9 cellular contexts compared by ENCODE assay signal in the genomic region with DNA sequence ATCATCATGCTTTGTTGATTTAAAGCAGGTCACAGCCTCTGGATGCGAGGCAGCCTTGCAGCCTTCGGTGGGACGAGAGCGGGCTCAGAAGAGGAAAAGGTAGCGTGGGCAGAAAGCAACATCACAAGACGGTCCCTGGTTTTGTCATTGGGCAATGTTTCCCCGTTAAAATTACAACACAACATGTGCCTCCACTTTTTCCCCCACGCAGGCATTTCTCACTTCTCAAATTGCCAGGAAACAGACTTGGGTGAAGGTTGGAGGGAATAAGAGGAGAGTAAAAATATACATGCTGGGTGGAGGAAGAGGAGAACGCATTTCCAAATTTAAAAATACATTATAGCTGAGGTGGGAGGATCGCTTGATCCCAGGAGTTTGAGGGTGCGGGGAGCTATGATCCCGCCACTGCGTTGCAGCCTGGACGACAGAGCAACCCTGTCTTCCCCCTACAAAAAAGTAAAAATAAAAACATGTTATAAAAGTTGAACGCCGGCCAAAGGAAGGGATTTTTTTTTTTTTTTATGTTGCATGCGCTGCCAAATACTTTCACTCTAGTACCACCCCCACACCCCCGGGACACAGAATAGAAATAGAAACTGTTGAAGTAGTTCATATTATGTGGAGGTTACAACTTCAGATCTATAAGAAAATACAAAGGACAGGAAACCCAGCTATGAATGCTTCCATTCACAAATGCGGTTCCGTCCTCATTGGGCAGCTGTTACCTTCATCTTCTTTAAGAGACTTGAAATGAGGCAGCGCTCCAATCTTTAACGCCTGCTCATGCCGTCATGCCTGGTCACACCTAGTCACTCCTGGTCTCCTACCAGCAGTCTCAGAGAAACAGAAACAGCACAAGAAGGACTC. TPM values are rescaled to one million over a fixed set of nuclear protein-coding genes. Genes with fewer than 3 reads are reported as not detected.
DNase-seq lines count a peak whose midpoint lies in the region; ATAC-seq, FAIRE-seq and TF ChIP-seq lines count a peak whose summit lies in the region.
"Had no signal": no experiment of that assay in that cellular context is flagged by ENCODE, and none has a peak within 500 bp of the region (broad histone marks: within the 10 kb centered on the region; RNA-seq: fewer than 3 reads in every experiment).

No MANE protein-coding gene starts in this region.

- peak overlapping the region; percentile 61 for H3K27ac Mint-ChIP-seq in neural crest cell (ENCODE audit: unreplicated experiment)

- no peak overlapping the region for H2BK5ac ChIP-seq in neuronal stem cell (ENCODE audit: low read length)

- no peak overlapping the region for H2BK12ac ChIP-seq in neuronal stem cell (ENCODE audit: low read length)

- H3K27ac ChIP-seq in endothelial cell of umbilical vein (ENCODE audit: insufficient read depth, low read depth, low read length) (no peak overlapping the region), neuronal stem cell (replicated peaks; ENCODE audit: low read length) (no peak overlapping the region)

- H3K9ac ChIP-seq in endothelial cell of umbilical vein (replicated peaks; ENCODE audit: extremely low read depth, insufficient read depth, low read length): no peak overlapping the region
- H3K9ac ChIP-seq in neuronal stem cell (ENCODE audit: low read depth, low read length, poor library complexity): no peak overlapping the region

- H3K27me3 ChIP-seq in GM06990 (replicated peaks; ENCODE audit: control insufficient read depth, insufficient read depth, low read length) (peaks cover 2% of the 10 kb centered on the region), endothelial cell of umbilical vein (ENCODE audit: control insufficient read depth in 2 of 2, insufficient read depth in 2 of 2, low read length in 2 of 2) (no peaks in the 10 kb centered on the region), neuronal stem cell (ENCODE audit: control insufficient read depth in 3 of 3, insufficient read depth in 3 of 3, low read depth in 1 of 3, low read length in 3 of 3) (no peaks in the 10 kb centered on the region)

- WGBS in neuronal stem cell (ENCODE audit: extremely low coverage in 2 of 2, insufficient read length in 2 of 2, insufficient replicate concordance in 1 of 2), 2 donors: no CpG with 5 or more reads among the region's 23 CpGs

- TF ChIP-seq CTCF in GM06990 (IDR thresholded peaks at IDR 0.05; ENCODE audit: insufficient read depth, low read length, poor library complexity, severe bottlenecking) (no peak), endothelial cell of umbilical vein (IDR thresholded peaks at IDR 0.05; ENCODE audit: extremely low read depth in 1 of 2, insufficient read depth in 1 of 2, low read depth in 1 of 2, low read length in 2 of 2) (no peak), neural crest cell (conservative IDR thresholded peaks at IDR 0.05) (no peak)

- H4K8ac ChIP-seq in neuronal stem cell (ENCODE audit: low read depth, low read length): no peak overlapping the region

- H3K18ac ChIP-seq in neuronal stem cell (ENCODE audit: low read length): no peak overlapping the region

- no peak for ATAC-seq in HG02885 (IDR thresholded peaks at IDR 0.05; ENCODE audit: poor library complexity, unreplicated experiment)

- H3K4me3 ChIP-seq in GM06990 (replicated peaks; ENCODE audit: low read depth, low read length): 0 out of 2 replicates have a peak overlapping the region, but pooled peaks have one; percentile 2
- no peak overlapping the region for H3K4me3 ChIP-seq in endothelial cell of umbilical vein (replicated peaks in 1 of 3; ENCODE audit: insufficient read depth in 1 of 3, low read depth in 1 of 3, low read length in 3 of 3)
- no peak overlapping the region for H3K4me3 ChIP-seq in neuronal stem cell (ENCODE audit: low read length in 2 of 2)

- no peaks in the 10 kb centered on the region for H4K20me1 ChIP-seq in endothelial cell of umbilical vein (replicated peaks; ENCODE audit: control insufficient read depth, extremely low read depth, insufficient read depth, low read length)

- H3K23ac ChIP-seq in neuronal stem cell (ENCODE audit: low read depth, low read length, poor library complexity): no peak overlapping the region

- dilution Hi-C loops in endothelial cell of umbilical vein (cut with MboI; ENCODE audit: extremely low pct_ligation_motif_present, low sequenced_read_pairs): no loop called here

- H3K4ac ChIP-seq in neuronal stem cell (ENCODE audit: low read length): no peak overlapping the region

- H3K36me3 Mint-ChIP-seq in neural crest cell (ENCODE audit: low read depth): no peaks in the 10 kb centered on the region

- H2AK5ac ChIP-seq in neuronal stem cell (ENCODE audit: low read depth, low read length): no peak overlapping the region

- peaks cover 14% of the 10 kb centered on the region for H3K4me1 ChIP-seq in endothelial cell of umbilical vein (ENCODE audit: control insufficient read depth, extremely low read depth, insufficient read depth, low read length)
- H3K4me1 ChIP-seq in neuronal stem cell (ENCODE audit: control insufficient read depth in 2 of 2, insufficient read depth in 1 of 2, low read depth in 1 of 2, low read length in 2 of 2): peaks cover 3% of the 10 kb centered on the region in 2 donors

- no peak for TF ChIP-seq POLR2A in endothelial cell of umbilical vein (IDR thresholded peaks at IDR 0.05; ENCODE audit: low read depth, low read length)

- no peaks in the 10 kb centered on the region for H3K9me1 ChIP-seq in endothelial cell of umbilical vein (replicated peaks; ENCODE audit: control insufficient read depth, extremely low read depth, insufficient read depth, low read length)

- no peak overlapping the region for H4K91ac ChIP-seq in neuronal stem cell (ENCODE audit: low read depth, low read length, poor library complexity)

- H2AFZ ChIP-seq in endothelial cell of umbilical vein (ENCODE audit: low read depth, low read length) (no peak overlapping the region), neuronal stem cell (ENCODE audit: low read length) (no peak overlapping the region)

- POLR2A ChIA-PET in endothelial cell of umbilical vein (lab: Charles Lee): no interaction called here

- H3K36me3 ChIP-seq in GM06990 (ENCODE audit: control insufficient read depth, insufficient read depth, low read length) (no peaks in the 10 kb centered on the region), endothelial cell of umbilical vein (ENCODE audit: control insufficient read depth in 2 of 2, extremely low read depth in 1 of 2, insufficient read depth in 2 of 2, low read length in 2 of 2) (peaks cover 20 to 25% of the 10 kb centered on the region in 2 experiments), neuronal stem cell (replicated peaks in 1 of 2; ENCODE audit: control insufficient read depth in 2 of 2, insufficient read depth in 2 of 2, low read length in 2 of 2) (peaks cover 0 to 7% of the 10 kb centered on the region in 2 donors)

- H3K14ac ChIP-seq in neuronal stem cell (ENCODE audit: low read length): no peak overlapping the region

- peaks cover 23% of the 10 kb centered on the region for H3K4me1 Mint-ChIP-seq in neural crest cell

- peak overlapping the region; percentile 41 for H3K4me2 ChIP-seq in endothelial cell of umbilical vein (ENCODE audit: insufficient read depth, low read length)
- no peak overlapping the region for H3K4me2 ChIP-seq in neuronal stem cell (ENCODE audit: insufficient read depth, low read length, poor library complexity, severe bottlenecking)

- peak overlapping the region; percentile 13 for H3K4me3 Mint-ChIP-seq in neural crest cell

- H3K9me3 ChIP-seq in endothelial cell of umbilical vein (replicated peaks; ENCODE audit: control insufficient read depth, insufficient read depth, low read length): no peaks in the 10 kb centered on the region
- H3K9me3 ChIP-seq in neuronal stem cell (replicated peaks in 1 of 2; ENCODE audit: control insufficient read depth in 2 of 2, insufficient read depth in 1 of 2, low read depth in 1 of 2, low read length in 2 of 2): no peaks in the 10 kb centered on the region

- FAIRE-seq in endothelial cell of umbilical vein (lab: Jason Lieb, UNC): no peak
- FAIRE-seq: astrocyte had no signal

- no TSS peak for BruUV-seq in endothelial cell of umbilical vein (replicated peaks; lab: Mats Ljungman, UMichigan)

- no peaks in the 10 kb centered on the region for H3K9me3 Mint-ChIP-seq in neural crest cell

- no peaks in the 10 kb centered on the region for H3K27me3 Mint-ChIP-seq in neural crest cell (ENCODE audit: low read depth)

- peak; percentile 50 for DNase-seq in GM06990 (ENCODE audit: extremely low read depth, insufficient read length)
- peak; percentile 77 to 79 for DNase-seq in NOMO-1 (lab: John Stamatoyannopoulos, UW; ENCODE audit: unreplicated experiment in 2 of 2)
- peak; percentile 65 for DNase-seq in endothelial cell of umbilical vein (ENCODE audit: low read depth, low spot score)
- DNase-seq in neural crest cell (ENCODE audit: low read depth, low spot score): no peak
- no peak for DNase-seq in cerebellum (ENCODE audit: low spot score)
- DNase-seq in HK-2 (ENCODE audit: unreplicated experiment): no peak
- DNase-seq in neuronal stem cell (ENCODE audit: low spot score): no peak

- CTCF ChIA-PET in endothelial cell of umbilical vein (lab: Charles Lee): interaction anchor here (1.0 to 1.3 kb wide), 3 partner anchors 186 to 310 kb away, joined by 3 to 4 read pairs (median 3); no protein-coding TSS in a partner anchor

- H3K79me2 ChIP-seq in endothelial cell of umbilical vein (ENCODE audit: control insufficient read depth, insufficient read depth, low read length): no peaks in the 10 kb centered on the region

- no peak overlapping the region for H2BK15ac ChIP-seq in neuronal stem cell (ENCODE audit: low read length)

- H2BK120ac ChIP-seq in neuronal stem cell (ENCODE audit: low read depth, low read length): no peak overlapping the region

- intact Hi-C loops in endothelial cell of umbilical vein (cut with micrococcal nuclease): no loop called here

- H3K79me1 ChIP-seq in neuronal stem cell (ENCODE audit: low read depth, low read length): no peaks in the 10 kb centered on the region

RNA-seq across cellular contexts. Expression of a gene that starts 13.8 kb away (rescaled TPM):
- total RNA-seq in endothelial cell of umbilical vein: 73.4 and 77.3 TPM in 2 replicates
- 41.8 and 48.6 TPM in 2 replicates for polyA plus RNA-seq in endothelial cell of umbilical vein
- polyA plus RNA-seq in endothelial cell of umbilical vein (2011; cell fraction: cytosol; rRNA removed): 60.3 and 60.5 TPM in 2 replicates
- polyA plus RNA-seq in endothelial cell of umbilical vein (2011; cell fraction: nucleus; rRNA removed): 24.9 and 32.6 TPM in 2 replicates
- polyA plus RNA-seq in endothelial cell of umbilical vein (2012): 78.1 and 122 TPM in 2 replicates
- 26.9 and 38.6 TPM in 2 replicates for polyA minus RNA-seq in endothelial cell of umbilical vein
- 16.4 TPM for polyA minus RNA-seq in endothelial cell of umbilical vein (2011; cell fraction: cytosol; rRNA and poly(A)+ RNA removed)
- 24.4 and 25.2 TPM in 2 replicates for polyA minus RNA-seq in endothelial cell of umbilical vein (2011; cell fraction: nucleus; rRNA and poly(A)+ RNA removed)
- total RNA-seq in neural crest cell: 38.2 and 40.3 TPM in 2 replicates
- total RNA-seq in cerebellum: 30.8 TPM
- 28.6 TPM for polyA plus RNA-seq in neuronal stem cell (2013, experiment 1 of 2)
- polyA plus RNA-seq in neuronal stem cell (2013, experiment 2 of 2): 29.3 TPM

RNA-seq across cellular contexts. Expression of a gene that starts 48.9 kb away (rescaled TPM):
- 20.6 and 22.3 TPM in 2 replicates for total RNA-seq in endothelial cell of umbilical vein
- 3.1 and 4.9 TPM in 2 replicates for polyA plus RNA-seq in endothelial cell of umbilical vein
- polyA plus RNA-seq in endothelial cell of umbilical vein (2011; cell fraction: cytosol; rRNA removed): 7.2 and 7.8 TPM in 2 replicates
- 9.4 and 11.6 TPM in 2 replicates for polyA plus RNA-seq in endothelial cell of umbilical vein (2011; cell fraction: nucleus; rRNA removed)
- 18.5 and 19.3 TPM in 2 replicates for polyA plus RNA-seq in endothelial cell of umbilical vein (2012)
- polyA minus RNA-seq in endothelial cell of umbilical vein: 10.1 and 11.0 TPM in 2 replicates
- 6.6 TPM for polyA minus RNA-seq in endothelial cell of umbilical vein (2011; cell fraction: cytosol; rRNA and poly(A)+ RNA removed)
- polyA minus RNA-seq in endothelial cell of umbilical vein (2011; cell fraction: nucleus; rRNA and poly(A)+ RNA removed): 11.7 and 13.3 TPM in 2 replicates
- 24.0 and 25.8 TPM in 2 replicates for total RNA-seq in neural crest cell
- 37.6 TPM for total RNA-seq in cerebellum
- 16.9 TPM for polyA plus RNA-seq in neuronal stem cell (2013, experiment 1 of 2)
- polyA plus RNA-seq in neuronal stem cell (2013, experiment 2 of 2): 16.6 TPM

RNA-seq across cellular contexts. Expression of a gene that starts 49.0 kb away (rescaled TPM):
- total RNA-seq in endothelial cell of umbilical vein (not detected in 2 replicates), neural crest cell (1.7 and 1.9 TPM in 2 replicates), cerebellum (5.0 TPM)
- polyA plus RNA-seq in endothelial cell of umbilical vein: not detected in 2 replicates
- polyA plus RNA-seq in endothelial cell of umbilical vein (2011; cell fraction: cytosol; rRNA removed): not detected in 2 replicates
- not detected in 2 replicates for polyA plus RNA-seq in endothelial cell of umbilical vein (2011; cell fraction: nucleus; rRNA removed)
- polyA plus RNA-seq in endothelial cell of umbilical vein (2012): not detected in 2 replicates
- polyA minus RNA-seq in endothelial cell of umbilical vein: not detected in 2 replicates
- polyA minus RNA-seq in endothelial cell of umbilical vein (2011; cell fraction: cytosol; rRNA and poly(A)+ RNA removed): not detected
- not detected in 2 replicates for polyA minus RNA-seq in endothelial cell of umbilical vein (2011; cell fraction: nucleus; rRNA and poly(A)+ RNA removed)
- 0.28 TPM for polyA plus RNA-seq in neuronal stem cell (2013, experiment 1 of 2)
- polyA plus RNA-seq in neuronal stem cell (2013, experiment 2 of 2): 0.22 TPM
- total RNA-seq: astrocyte had no signal

Comparison
In these comparisons a context has a peak if more than half of its experiments do, and no peak if none do; other contexts are left out.
1. DNase-seq: peak in GM06990 (single experiment), NOMO-1 (2 of 2) and endothelial cell of umbilical vein (single experiment); none in neural crest cell (single experiment), cerebellum (single experiment), HK-2 (single experiment) and neuronal stem cell (single experiment).